ENCODE assay signal across 26 cellular contexts in the genomic region with DNA sequence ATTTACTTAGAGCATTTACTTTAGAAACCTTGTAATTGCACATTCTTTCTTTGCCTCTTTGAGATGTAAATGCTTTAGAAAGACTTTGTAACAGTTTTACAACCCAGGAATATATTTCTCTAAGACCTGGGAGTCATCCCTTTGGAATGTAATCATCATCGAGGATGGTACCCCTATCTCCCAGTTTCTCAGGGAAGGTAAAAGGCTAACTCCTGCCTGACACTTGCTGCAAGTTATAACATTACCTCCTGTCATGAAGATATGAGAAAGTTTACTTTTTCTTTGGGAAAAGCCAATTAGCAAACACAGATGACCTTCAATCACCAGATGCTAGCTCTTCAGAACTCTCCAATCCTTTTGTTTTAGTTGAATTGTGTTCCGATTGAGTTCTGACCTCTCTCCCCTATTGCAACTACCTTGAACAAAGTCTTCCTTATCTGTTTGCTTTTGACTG.
DNase-seq lines count a peak whose midpoint lies in the region; ATAC-seq and TF ChIP-seq lines count a peak whose summit lies in the region.
"Had no signal": no experiment of that assay in that cellular context is flagged by ENCODE, and none has a peak within 500 bp of the region (broad histone marks: within the 10 kb centered on the region; RNA-seq: fewer than 3 reads in every experiment).

No MANE protein-coding gene starts in this region.

- ATAC-seq in foreskin keratinocyte: no peak
- ATAC-seq in GM21619 (IDR thresholded peaks at IDR 0.05; ENCODE audit: unreplicated experiment): no peak
- no peak for ATAC-seq in HG02852 (IDR thresholded peaks at IDR 0.05; ENCODE audit: unreplicated experiment)
- ATAC-seq in HG02870 (IDR thresholded peaks at IDR 0.05; ENCODE audit: unreplicated experiment): no peak
- ATAC-seq: K562, Panc1 had no signal

- H3K27me3 ChIP-seq in NT2/D1 (ENCODE audit: insufficient read depth, insufficient read length) (no peaks in the 10 kb centered on the region), foreskin keratinocyte (no peaks in the 10 kb centered on the region)
- H3K27me3 ChIP-seq: BE2C had no signal

- peaks cover 12% of the 10 kb centered on the region; the same call in 1 of the 2 replicates for H3K9me3 ChIP-seq in NT2/D1 (ENCODE audit: insufficient read depth, low read length)
- H3K9me3 ChIP-seq: BE2C, HAP-1, SK-N-SH had no signal

- H3K4me1 ChIP-seq in NT2/D1 (ENCODE audit: insufficient read depth, insufficient read length): peaks cover 2% of the 10 kb centered on the region
- H3K4me1 ChIP-seq in foreskin keratinocyte: no peaks in the 10 kb centered on the region
- H3K4me1 ChIP-seq: BE2C had no signal

- TF ChIP-seq CTCF in foreskin keratinocyte (conservative IDR thresholded peaks at IDR 0.05): no peak

- H3K9ac ChIP-seq in NT2/D1 (ENCODE audit: insufficient read length, low read depth): no peak overlapping the region
- H3K9ac ChIP-seq: GM23248, SK-N-SH had no signal

- H3K4me3 ChIP-seq in NT2/D1 (ENCODE audit: insufficient read length, low read depth): no peak overlapping the region
- H3K4me3 ChIP-seq: GM23248, HAP-1, K562 had no signal

- DNase-seq in HCEC 1CT (peak; percentile 6), NT2/D1 (ENCODE audit: low read depth, low spot score) (peak; percentile 63), foreskin keratinocyte (peak; percentile 4 to 39), kidney glomerular epithelial cell (lab: John Stamatoyannopoulos, UW) (peak; percentile 29), iPS-NIHi7 (ENCODE audit: extremely low spot score) (no peak)
- DNase-seq: BE2C; Calu3; CD8-positive, alpha-beta memory T cell; DMS79 treated with DMSO at 0.1 percent for 48 hours; GM23248; Kasumi-1; NCI-H1105; NCI-H1436 treated with DMSO at 0.1 percent for 48 hours; NCI-H187 treated with DMSO at 0.1 percent for 48 hours; NCI-H2107; NCI-H446 treated with DMSO at 0.1 percent for 48 hours; NCI-H526 treated with DMSO at 0.1 percent for 48 hours; SK-N-SH; SW 1271 had no signal

- H3K36me3 ChIP-seq in NT2/D1 (ENCODE audit: insufficient read depth, insufficient read length, low read length): no peaks in the 10 kb centered on the region
- H3K36me3 ChIP-seq: BE2C, HAP-1 had no signal

- H3K27ac ChIP-seq in foreskin keratinocyte: no peak overlapping the region
- H3K27ac ChIP-seq: GM23248, HL-60 had no signal
